Comparison of ENCODE assay signal across 25 cellular contexts in the genomic region with DNA sequence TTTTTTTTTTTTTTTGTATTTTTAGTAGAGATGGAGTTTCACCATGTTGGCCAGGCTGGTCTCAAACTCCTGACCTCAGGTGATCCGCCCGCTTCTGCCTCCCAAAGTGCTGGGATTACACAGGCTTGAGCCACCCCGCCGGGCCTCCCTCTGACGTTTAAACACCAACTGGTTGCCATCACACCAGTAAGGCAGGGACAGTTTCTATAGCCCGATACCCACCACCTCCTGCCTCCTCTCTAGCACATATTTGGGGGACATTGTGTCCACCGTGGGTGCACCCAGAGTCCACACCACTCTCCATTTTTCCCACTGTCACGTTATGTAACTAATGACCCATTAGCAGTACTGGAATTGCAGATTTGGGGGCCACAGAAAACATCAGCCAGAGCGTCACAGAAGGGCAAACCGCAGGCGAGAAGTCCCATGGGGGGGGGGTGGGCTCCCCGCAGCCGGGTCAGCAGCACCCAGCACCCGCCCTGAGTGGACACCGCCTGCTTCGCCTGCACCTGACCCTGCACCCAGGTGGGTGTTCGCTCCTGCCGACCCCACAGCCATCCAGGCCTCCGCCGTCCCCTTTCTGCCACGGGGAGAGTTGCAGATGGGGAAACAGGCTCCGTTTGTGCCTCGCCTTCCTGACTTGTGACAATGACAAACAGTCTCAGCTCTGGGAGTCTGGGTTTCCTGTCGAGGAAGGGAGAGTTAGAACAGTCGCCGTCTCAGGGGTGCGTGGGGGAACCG. TPM values are rescaled to one million over a fixed set of nuclear protein-coding genes. Genes with fewer than 3 reads are reported as not detected.
DNase-seq lines count a peak whose midpoint lies in the region; ATAC-seq and TF ChIP-seq lines count a peak whose summit lies in the region.
"Had no signal": no experiment of that assay in that cellular context is flagged by ENCODE, and none has a peak within 500 bp of the region (broad histone marks: within the 10 kb centered on the region; RNA-seq: fewer than 3 reads in every experiment).

No MANE protein-coding gene starts in this region.

- H3K9me3 ChIP-seq in neural cell (ENCODE audit: low read length), result no peaks in the 10 kb centered on the region
- H3K9me3 ChIP-seq: gastroesophageal sphincter, sigmoid colon, stomach, upper lobe of left lung had no signal

- TF ChIP-seq RAD21 in neural cell (conservative IDR thresholded peaks at IDR 0.05), result no peak

- no peaks in the 10 kb centered on the region for H3K36me3 ChIP-seq in GM23338 (ENCODE audit: insufficient read depth)
- no peaks in the 10 kb centered on the region for H3K36me3 ChIP-seq in neural cell (ENCODE audit: insufficient read depth, low read length)
- H3K36me3 ChIP-seq: gastroesophageal sphincter, sigmoid colon, stomach, upper lobe of left lung had no signal

- no peak for TF ChIP-seq CTCF in GM23338 (conservative IDR thresholded peaks at IDR 0.05; ENCODE audit: low read depth in 2 of 2)
- TF ChIP-seq CTCF in neural cell (IDR thresholded peaks at IDR 0.05; ENCODE audit: poor library complexity, severe bottlenecking), result no peak
- TF ChIP-seq CTCF in GM13976 (IDR thresholded peaks at IDR 0.05; ENCODE audit: borderline replicate concordance, control extremely low read depth, extremely low read depth, insufficient read depth, missing control alignments), result no peak

- in situ Hi-C loops in GM13976 (cut with MboI; ENCODE audit: low sequenced_read_pairs, unreplicated experiment), result no loop called here

- no peak for DNase-seq in activated CD4-positive, alpha-beta T cell treated with anti-CD3 and anti-CD28 coated beads, Interleukin-2, amount 10 ng/mL, durations not matched to agents 7 days and 5 days
- DNase-seq in activated CD4-positive, alpha-beta T cell treated with anti-CD3 and anti-CD28 coated beads for 48 hours, result no peak
- no peak for DNase-seq in GM23338 (ENCODE audit: low spot score)
- DNase-seq in activated naive CD8-positive, alpha-beta T cell treated with anti-CD3 and anti-CD28 coated beads, Interleukin-2, amount 10 ng/mL, durations not matched to agents 7 days and 5 days, result no peak
- DNase-seq in dedifferentiated amniotic fluid mesenchymal stem cell (ENCODE audit: extremely low spot score), result no peak
- no peak for DNase-seq in GM13976 (ENCODE audit: low spot score)
- DNase-seq in A172 (ENCODE audit: low spot score), result no peak
- DNase-seq: activated CD4-positive, alpha-beta T cell treated with anti-CD3 and anti-CD28 coated beads for 4 hours; activated T-cell treated with anti-CD3 and anti-CD28 coated beads, Interleukin-2, amount 50 U/mL, for 4 hours; IMR-90; left ventricle myocardium superior; NCI-H2081 treated with DMSO at 0.1 percent for 48 hours; NCI-H524 treated with DMSO at 0.1 percent for 48 hours; SIG-M5; sigmoid colon; stimulated activated CD4-positive, alpha-beta T cell treated with anti-CD3 and anti-CD28 coated beads, Interleukin-1b, Interleukin-23, amount 100 ng/mL, for 48 hours; stomach; T-helper 9 cell; upper lobe of left lung had no signal

- H3K79me2 ChIP-seq in GM23338 (replicated peaks; ENCODE audit: insufficient read depth) (no peaks in the 10 kb centered on the region), neural cell (replicated peaks; ENCODE audit: insufficient read depth, low read length) (no peaks in the 10 kb centered on the region)

- H3K27ac Mint-ChIP-seq in activated CD4-positive, alpha-beta T cell treated with anti-CD3 and anti-CD28 coated beads, Interleukin-2, amount 10 ng/mL, durations not matched to agents 7 days and 5 days, result peak overlapping the region; percentile 57
- no peak overlapping the region for H3K27ac Mint-ChIP-seq in GM23338
- H3K27ac Mint-ChIP-seq in activated naive CD8-positive, alpha-beta T cell treated with anti-CD3 and anti-CD28 coated beads, Interleukin-2, amount 10 ng/mL, durations not matched to agents 7 days and 5 days, result peak overlapping the region; percentile 60

- H2AFZ ChIP-seq in GM23338 (no peak overlapping the region), neural cell (ENCODE audit: low read depth, low read length) (no peak overlapping the region)

- H3K36me3 Mint-ChIP-seq in activated CD4-positive, alpha-beta T cell treated with anti-CD3 and anti-CD28 coated beads, Interleukin-2, amount 10 ng/mL, durations not matched to agents 7 days and 5 days (ENCODE audit: low read depth), result peaks cover 3% of the 10 kb centered on the region
- H3K36me3 Mint-ChIP-seq in GM23338 (ENCODE audit: low read depth), result no peaks in the 10 kb centered on the region
- peaks cover 2% of the 10 kb centered on the region for H3K36me3 Mint-ChIP-seq in activated naive CD8-positive, alpha-beta T cell treated with anti-CD3 and anti-CD28 coated beads, Interleukin-2, amount 10 ng/mL, durations not matched to agents 7 days and 5 days

- H3K4me3 Mint-ChIP-seq in activated CD4-positive, alpha-beta T cell treated with anti-CD3 and anti-CD28 coated beads, Interleukin-2, amount 10 ng/mL, durations not matched to agents 7 days and 5 days, result no peak overlapping the region
- peak overlapping the region; percentile 40; the same call in 1 of the 3 replicates for H3K4me3 Mint-ChIP-seq in GM23338
- H3K4me3 Mint-ChIP-seq in activated naive CD8-positive, alpha-beta T cell treated with anti-CD3 and anti-CD28 coated beads, Interleukin-2, amount 10 ng/mL, durations not matched to agents 7 days and 5 days, result peak overlapping the region; percentile 48
- H3K4me3 Mint-ChIP-seq: activated T-cell treated with anti-CD3 and anti-CD28 coated beads, Interleukin-2, amount 50 U/mL, for 4 hours had no signal

- H3K9me2 ChIP-seq in GM23338 (ENCODE audit: insufficient read depth) (no peaks in the 10 kb centered on the region), neural cell (ENCODE audit: insufficient read depth, low read length) (no peaks in the 10 kb centered on the region)

- CTCF ChIA-PET in activated CD4-positive, alpha-beta T cell treated with anti-CD3 and anti-CD28 coated beads, Interleukin-2, amount 10 ng/mL, durations not matched to agents 7 days and 5 days (lab: Charles Lee), result interaction anchor here (0.7 kb wide), 1 partner anchor 29 kb away, joined by 3 read pairs; no protein-coding TSS in a partner anchor

- peaks cover 92% of the 10 kb centered on the region for H3K27me3 ChIP-seq in GM23338 (ENCODE audit: insufficient read depth)
- H3K27me3 ChIP-seq in neural cell (ENCODE audit: insufficient read depth, low read depth, low read length), result peaks cover 87% of the 10 kb centered on the region

- H4K20me1 ChIP-seq in GM23338 (replicated peaks; ENCODE audit: insufficient read depth) (peaks cover 19% of the 10 kb centered on the region; the same call in 1 of the 2 replicates), neural cell (ENCODE audit: insufficient read depth) (no peaks in the 10 kb centered on the region)

- H3K27ac ChIP-seq in GM23338 (ENCODE audit: low read depth), result no peak overlapping the region
- no peak overlapping the region for H3K27ac ChIP-seq in neural cell (ENCODE audit: low read length)
- H3K27ac ChIP-seq: gastroesophageal sphincter, sigmoid colon, stomach, upper lobe of left lung had no signal

- H3K9ac ChIP-seq in neural cell (ENCODE audit: low read length), result no peak overlapping the region

- TF ChIP-seq EP300 in neural cell (conservative IDR thresholded peaks at IDR 0.05; ENCODE audit: poor library complexity, severe bottlenecking), result no peak

- H3K9me3 Mint-ChIP-seq in activated CD4-positive, alpha-beta T cell treated with anti-CD3 and anti-CD28 coated beads, Interleukin-2, amount 10 ng/mL, durations not matched to agents 7 days and 5 days, result no peaks in the 10 kb centered on the region
- H3K9me3 Mint-ChIP-seq in GM23338, result peaks cover 5% of the 10 kb centered on the region; the same call in 1 of the 3 replicates
- no peaks in the 10 kb centered on the region for H3K9me3 Mint-ChIP-seq in activated naive CD8-positive, alpha-beta T cell treated with anti-CD3 and anti-CD28 coated beads, Interleukin-2, amount 10 ng/mL, durations not matched to agents 7 days and 5 days
- H3K9me3 Mint-ChIP-seq: activated T-cell treated with anti-CD3 and anti-CD28 coated beads, Interleukin-2, amount 50 U/mL, for 4 hours had no signal

- no peak for ATAC-seq in GM23338
- ATAC-seq in activated naive CD8-positive, alpha-beta T cell treated with anti-CD3 and anti-CD28 coated beads, Interleukin-2, amount 10 ng/mL, durations not matched to agents 7 days and 5 days (ENCODE audit: low read depth), result no peak
- ATAC-seq: activated T-cell treated with anti-CD3 and anti-CD28 coated beads, Interleukin-2, amount 50 U/mL, for 4 hours; gastroesophageal sphincter; left ventricle myocardium superior had no signal

- H3K4me1 Mint-ChIP-seq in activated CD4-positive, alpha-beta T cell treated with anti-CD3 and anti-CD28 coated beads, Interleukin-2, amount 10 ng/mL, durations not matched to agents 7 days and 5 days, result peaks cover 5% of the 10 kb centered on the region
- H3K4me1 Mint-ChIP-seq in GM23338, result peaks cover 14% of the 10 kb centered on the region
- peaks cover 10% of the 10 kb centered on the region for H3K4me1 Mint-ChIP-seq in activated naive CD8-positive, alpha-beta T cell treated with anti-CD3 and anti-CD28 coated beads, Interleukin-2, amount 10 ng/mL, durations not matched to agents 7 days and 5 days

- POLR2A ChIA-PET in activated CD4-positive, alpha-beta T cell treated with anti-CD3 and anti-CD28 coated beads, Interleukin-2, amount 10 ng/mL, durations not matched to agents 7 days and 5 days (lab: Charles Lee), result no interaction called here
- POLR2A ChIA-PET in activated naive CD8-positive, alpha-beta T cell treated with anti-CD3 and anti-CD28 coated beads, Interleukin-2, amount 10 ng/mL, durations not matched to agents 7 days and 5 days (lab: Charles Lee), result interaction anchor here (0.6 kb wide), 1 partner anchor 10 kb away, joined by 4 read pairs; no protein-coding TSS in a partner anchor

- peaks cover 16% of the 10 kb centered on the region for H3F3A ChIP-seq in GM23338 (replicated peaks; ENCODE audit: low read depth)
- no peaks in the 10 kb centered on the region for H3F3A ChIP-seq in neural cell (ENCODE audit: insufficient read depth, low read length, poor library complexity, severe bottlenecking)

- peaks cover 12% of the 10 kb centered on the region; the same call in 1 of the 2 replicates for H3K4me1 ChIP-seq in GM23338 (ENCODE audit: insufficient read depth)

- no peak overlapping the region for H3K4me3 ChIP-seq in GM23338
- peak overlapping the region; percentile 35 for H3K4me3 ChIP-seq in neural cell (ENCODE audit: low read length)
- H3K4me3 ChIP-seq: gastroesophageal sphincter, sigmoid colon, upper lobe of left lung had no signal

- H3K4me2 ChIP-seq in GM23338, result no peak overlapping the region
- H3K4me2 ChIP-seq in neural cell (ENCODE audit: low read length), result no peak overlapping the region

- peaks cover 55% of the 10 kb centered on the region for H3K27me3 Mint-ChIP-seq in activated CD4-positive, alpha-beta T cell treated with anti-CD3 and anti-CD28 coated beads, Interleukin-2, amount 10 ng/mL, durations not matched to agents 7 days and 5 days
- peaks cover 87% of the 10 kb centered on the region for H3K27me3 Mint-ChIP-seq in GM23338 (ENCODE audit: insufficient read depth, low read depth, poor library complexity)
- peaks cover 68% of the 10 kb centered on the region for H3K27me3 Mint-ChIP-seq in activated naive CD8-positive, alpha-beta T cell treated with anti-CD3 and anti-CD28 coated beads, Interleukin-2, amount 10 ng/mL, durations not matched to agents 7 days and 5 days

RNA-seq across cellular contexts. Expression of a gene that starts 3.6 kb away (rescaled TPM):
- not detected for total RNA-seq in activated CD4-positive, alpha-beta T cell treated with anti-CD3 and anti-CD28 coated beads, Interleukin-2, amount 10 ng/mL, durations not matched to agents 7 days and 5 days
- not detected in 2 replicates for total RNA-seq in GM23338 (2014; rRNA removed; shearing (Covaris generic))
- polyA plus RNA-seq in GM23338 (2016; fragmentation: Nextera tagmentation; extraction: Ambion mirVana) (not detected in 2 replicates), neural cell (0.45 and 1.6 TPM in 2 replicates)
- total RNA-seq in activated naive CD8-positive, alpha-beta T cell treated with anti-CD3 and anti-CD28 coated beads, Interleukin-2, amount 10 ng/mL, durations not matched to agents 7 days and 5 days, result not detected
- 1.2 TPM in 2 replicates for polyA minus RNA-seq in neural cell
- total RNA-seq in A172 (2014; rRNA removed; shearing (Covaris generic)), result not detected in 2 replicates
- total RNA-seq: activated T-cell treated with anti-CD3 and anti-CD28 coated beads, Interleukin-2, amount 50 U/mL, for 4 hours; esophagus mucosa; H4; IMR-90; left ventricle myocardium superior; osteocyte; sigmoid colon; upper lobe of left lung had no signal
- polyA plus RNA-seq: adipose tissue, IMR-90, sigmoid colon had no signal

RNA-seq across cellular contexts. Expression of a gene that starts 55.2 kb away (rescaled TPM):
- total RNA-seq in activated CD4-positive, alpha-beta T cell treated with anti-CD3 and anti-CD28 coated beads, Interleukin-2, amount 10 ng/mL, durations not matched to agents 7 days and 5 days, result 10 to 100 TPM; 22.2 to 28.8 TPM
- total RNA-seq in GM23338 (2014; rRNA removed; shearing (Covaris generic)), result 2.8 and 6.0 TPM in 2 replicates
- 1.7 and 2.1 TPM in 2 replicates for polyA plus RNA-seq in GM23338 (2016; fragmentation: Nextera tagmentation; extraction: Ambion mirVana)
- 10 to 100 TPM; 17.0 to 18.6 TPM for total RNA-seq in activated naive CD8-positive, alpha-beta T cell treated with anti-CD3 and anti-CD28 coated beads, Interleukin-2, amount 10 ng/mL, durations not matched to agents 7 days and 5 days
- 0.74 and 1.5 TPM in 2 replicates for polyA plus RNA-seq in neural cell
- not detected in 2 replicates for polyA minus RNA-seq in neural cell
- total RNA-seq in A172 (2014; rRNA removed; shearing (Covaris generic)), result 8.6 and 12.4 TPM in 2 replicates
